Comparison of ENCODE assay signal across 17 cellular contexts in the genomic region with DNA sequence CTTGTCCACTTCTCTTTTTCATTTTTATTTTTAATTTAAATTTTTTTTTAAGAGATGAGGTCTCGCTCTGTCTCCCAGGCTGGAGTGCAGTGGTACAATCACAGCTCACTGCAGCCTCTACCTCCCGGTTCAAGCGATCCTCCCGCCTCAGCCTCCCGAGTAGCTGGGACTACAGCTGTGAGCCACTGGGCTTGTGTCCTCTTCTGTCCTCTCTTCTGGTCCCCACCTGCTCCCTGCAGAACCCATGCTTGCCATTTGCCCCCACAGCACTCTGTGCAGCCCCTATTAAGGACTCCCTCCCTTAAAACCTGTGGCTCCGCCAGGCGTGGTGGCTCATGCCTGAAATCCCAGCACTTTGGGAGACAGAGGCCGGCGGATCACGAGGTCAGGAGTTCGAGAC. TPM values are rescaled to one million over a fixed set of nuclear protein-coding genes. Genes with fewer than 3 reads are reported as not detected.
DNase-seq lines count a peak whose midpoint lies in the region; ATAC-seq and TF ChIP-seq lines count a peak whose summit lies in the region.
"Had no signal": no experiment of that assay in that cellular context is flagged by ENCODE, and none has a peak within 500 bp of the region (broad histone marks: within the 10 kb centered on the region; RNA-seq: fewer than 3 reads in every experiment).

No MANE protein-coding gene starts in this region.

- no peaks in the 10 kb centered on the region for H3K79me2 ChIP-seq in neural progenitor cell (ENCODE audit: low read depth)
- H3K79me2 ChIP-seq: parathyroid adenoma had no signal

- no peaks in the 10 kb centered on the region for H3K36me3 Mint-ChIP-seq in dendritic cell treated with granulocyte-macrophage colony-stimulating factor and Interleukin-4, amounts not matched to agents 40 ng/mL and 50 ng/mL, for 4 days (ENCODE audit: low read depth)
- no peaks in the 10 kb centered on the region for H3K36me3 Mint-ChIP-seq in neural progenitor cell
- H3K36me3 Mint-ChIP-seq: CD4-positive, alpha-beta memory T cell had no signal

- H3K4me1 Mint-ChIP-seq in dendritic cell treated with granulocyte-macrophage colony-stimulating factor and Interleukin-4, amounts not matched to agents 40 ng/mL and 50 ng/mL, for 4 days (ENCODE audit: low read depth) = peaks cover 8% of the 10 kb centered on the region
- peaks cover 25% of the 10 kb centered on the region for H3K4me1 Mint-ChIP-seq in neural progenitor cell

- H3K4me1 ChIP-seq in heart left ventricle = peaks cover 0 to 13% (median 4%) of the 10 kb centered on the region in 12 donors
- H3K4me1 ChIP-seq in neural progenitor cell = peaks cover 20% of the 10 kb centered on the region
- peaks cover 0 to 24% (median 4%) of the 10 kb centered on the region in 4 donors for H3K4me1 ChIP-seq in tibial nerve

- H3K4me3 ChIP-seq in heart left ventricle (peak overlapping the region in 10 of 12 donors; percentile 16 to 58 (median 45)), neural progenitor cell (peak overlapping the region; percentile 28), tibial nerve (peak overlapping the region; percentile 0 to 48 (median 20))

- TF ChIP-seq POLR2A in heart left ventricle (IDR thresholded peaks at IDR 0.05) (no peak), tibial nerve (IDR thresholded peaks at IDR 0.05) (no peak)

- peaks cover 10% of the 10 kb centered on the region for H3F3A ChIP-seq in neural progenitor cell (ENCODE audit: low read depth)

- peak overlapping the region; percentile 57 for H3K4me2 ChIP-seq in neural progenitor cell

- H3K27me3 ChIP-seq in heart left ventricle (peaks cover 0 to 12% (median 0%) of the 10 kb centered on the region in 9 donors), neural progenitor cell (no peaks in the 10 kb centered on the region), tibial nerve (peaks cover 0 to 13% of the 10 kb centered on the region in 2 donors)

- intact Hi-C loops in heart left ventricle (cut with DNase I) (no loop called here), Right ventricle myocardium superior (cut with DNase I) (no loop called here)
- intact Hi-C loops in dendritic cell treated with granulocyte-macrophage colony-stimulating factor and Interleukin-4, amounts not matched to agents 40 ng/mL and 50 ng/mL, for 4 days (cut with micrococcal nuclease) = no loop called here

- peak overlapping the region; percentile 62 for H3K4me3 Mint-ChIP-seq in dendritic cell treated with granulocyte-macrophage colony-stimulating factor and Interleukin-4, amounts not matched to agents 40 ng/mL and 50 ng/mL, for 4 days
- peak overlapping the region; percentile 71 for H3K4me3 Mint-ChIP-seq in neural progenitor cell
- H3K4me3 Mint-ChIP-seq: CD4-positive, alpha-beta memory T cell had no signal

- peaks cover 34% of the 10 kb centered on the region for H3K27me3 Mint-ChIP-seq in dendritic cell treated with granulocyte-macrophage colony-stimulating factor and Interleukin-4, amounts not matched to agents 40 ng/mL and 50 ng/mL, for 4 days
- peaks cover 18% of the 10 kb centered on the region for H3K27me3 Mint-ChIP-seq in neural progenitor cell (ENCODE audit: insufficient read depth, low read depth)

- H3K36me3 ChIP-seq in heart left ventricle = no peaks in the 10 kb centered on the region
- H3K36me3 ChIP-seq in neural progenitor cell = no peaks in the 10 kb centered on the region
- no peaks in the 10 kb centered on the region for H3K36me3 ChIP-seq in tibial nerve

- no peaks in the 10 kb centered on the region for H4K20me1 ChIP-seq in neural progenitor cell (ENCODE audit: low read depth)

- WGBS in heart left ventricle, 4 donors = 87 to 91% (median 89%) methylated on average over 11 of the region's 11 CpGs
- WGBS in tibial nerve, 2 donors = 77 to 78% methylated on average over 11 of the region's 11 CpGs

- H3K9me3 ChIP-seq in heart left ventricle = no peaks in the 10 kb centered on the region
- H3K9me3 ChIP-seq in neural progenitor cell (ENCODE audit: low read depth) = no peaks in the 10 kb centered on the region
- no peaks in the 10 kb centered on the region for H3K9me3 ChIP-seq in tibial nerve

- H3K9me3 Mint-ChIP-seq in dendritic cell treated with granulocyte-macrophage colony-stimulating factor and Interleukin-4, amounts not matched to agents 40 ng/mL and 50 ng/mL, for 4 days = no peaks in the 10 kb centered on the region
- no peaks in the 10 kb centered on the region for H3K9me3 Mint-ChIP-seq in neural progenitor cell
- H3K9me3 Mint-ChIP-seq: CD4-positive, alpha-beta memory T cell had no signal

- H2AFZ ChIP-seq in neural progenitor cell (replicated peaks) = no peak overlapping the region
- H2AFZ ChIP-seq: parathyroid adenoma had no signal

- DNase-seq in heart left ventricle (no peak), Right ventricle myocardium superior (no peak), neural progenitor cell (ENCODE audit: low spot score) (no peak), tibial nerve (ENCODE audit: low spot score in 2 of 2) (no peak), amygdala (lab: John Stamatoyannopoulos, UW) (no peak), DMS53 (lab: John Stamatoyannopoulos, UW) (no peak)
- DNase-seq: 8988T; activated CD4-positive, alpha-beta T cell treated with anti-CD3 and anti-CD28 coated beads, Interleukin-2, amount 50 U/mL, for 1 hour; activated T-cell treated with anti-CD3 and anti-CD28 coated beads, Interleukin-2, amount 50 U/mL, for 48 hours; CD4-positive, alpha-beta memory T cell; NCI-H2029 treated with DMSO at 0.1 percent for 48 hours; NCI-H748 treated with DMSO at 0.1 percent for 48 hours; SHP77; T1000 had no signal

- no peak for ATAC-seq in heart left ventricle
- no peak for ATAC-seq in Right ventricle myocardium superior (ENCODE audit: poor library complexity)
- ATAC-seq in HG03520 (IDR thresholded peaks at IDR 0.05; ENCODE audit: unreplicated experiment) = no peak

- peak overlapping the region in 3 of 12 donors; percentile 39 to 71 (median 61) for H3K27ac ChIP-seq in heart left ventricle
- no peak overlapping the region for H3K27ac ChIP-seq in neural progenitor cell
- H3K27ac ChIP-seq in tibial nerve = peak overlapping the region in 1 of 4 donors; percentile 72
- H3K27ac ChIP-seq: parathyroid adenoma had no signal

- no peak overlapping the region for H3K9ac ChIP-seq in neural progenitor cell
- H3K9ac ChIP-seq: parathyroid adenoma had no signal

- TF ChIP-seq CTCF in heart left ventricle (IDR thresholded peaks at IDR 0.05) (no peak), neural progenitor cell (IDR thresholded peaks at IDR 0.05) (no peak), tibial nerve (IDR thresholded peaks at IDR 0.05) (no peak)

- no peak for TF ChIP-seq EP300 in tibial nerve (IDR thresholded peaks at IDR 0.05)

- no peak overlapping the region for H3K27ac Mint-ChIP-seq in dendritic cell treated with granulocyte-macrophage colony-stimulating factor and Interleukin-4, amounts not matched to agents 40 ng/mL and 50 ng/mL, for 4 days
- peak overlapping the region; percentile 74 for H3K27ac Mint-ChIP-seq in neural progenitor cell

RNA-seq across cellular contexts. Expression of gene FZD9, which starts 9.1 kb away (rescaled TPM):
- under 1 TPM in 6 of 9 donors, not detected in 3; 0.12 to 0.48 (median 0.28) TPM for total RNA-seq in heart left ventricle
- under 1 TPM; 0.15 to 0.82 TPM for polyA plus RNA-seq in heart left ventricle
- total RNA-seq in Right ventricle myocardium superior = 0.24 TPM
- 1.1 and 5.8 TPM in 2 replicates for total RNA-seq in neural progenitor cell (ENCODE audit: low replicate concordance)
- total RNA-seq in tibial nerve = 1 to 10 TPM in 3 of 4 donors, under 1 TPM in 1; 0.87 to 3.0 (median 2.5) TPM
- total RNA-seq: CD4-positive, alpha-beta memory T cell had no signal
- polyA plus RNA-seq: CD4-positive, alpha-beta memory T cell had no signal
